ENCODE assay signal across 8 cellular contexts in genomic region chr15:22838292-22839042, GRCh38. TPM values are rescaled to one million over a fixed set of nuclear protein-coding genes. Genes with fewer than 3 reads are reported as not detected.
DNase-seq lines count a peak whose midpoint lies in the region; ATAC-seq and TF ChIP-seq lines count a peak whose summit lies in the region.

Gene NIPA2 (plus strand): TSS chr15:22838666. CDS start chr15:22851732, 13,066 bp downstream.

- peak within 1 kb of the TSS; percentile 92 to 93 for H3K27ac ChIP-seq in ascending aorta
- H3K27ac ChIP-seq in right cardiac atrium (ENCODE audit: low read length), result peak within 1 kb of the TSS; percentile 83
- H3K27ac ChIP-seq in vagina, result peak within 1 kb of the TSS; percentile 94

- peak; percentile 83 for ATAC-seq in GM18502 (IDR thresholded peaks at IDR 0.05; ENCODE audit: poor library complexity, unreplicated experiment)
- peak; percentile 78 for ATAC-seq in HG02970 (IDR thresholded peaks at IDR 0.05; ENCODE audit: low FRiP score, unreplicated experiment)
- peak; percentile 99 to 100 for ATAC-seq in right cardiac atrium

- no peaks in the 10 kb centered on the region for H3K36me3 ChIP-seq in ascending aorta
- peaks cover 0 to 2% of the 10 kb centered on the region in 2 donors for H3K36me3 ChIP-seq in vagina

- H3K27me3 Mint-ChIP-seq in T-helper 2 cell treated with Interferon-gamma antibody and Interleukin-4, amounts not matched to agents 5 μg/mL and 100 μg/mL, for 36 hours (ENCODE audit: low read depth), result peaks cover 8% of the 10 kb centered on the region

- peaks cover 13% of the 10 kb centered on the region for H3K36me3 Mint-ChIP-seq in T-helper 2 cell treated with Interferon-gamma antibody and Interleukin-4, amounts not matched to agents 5 μg/mL and 100 μg/mL, for 36 hours (ENCODE audit: low read depth)

- intact Hi-C loops in ascending aorta (cut with DNase I), result loop anchor here (1.0 to 10.0 kb wide), 4 partner anchors 52 to 200 kb away; partner anchors contain the start of genes CYFIP1, NIPA1 and TUBGCP5
- intact Hi-C loops in right cardiac atrium (cut with DNase I), result loop anchor here in 1 of 4 donors (10.0 kb wide), 1 partner anchor 54 kb away; the partner anchor contains the start of gene NIPA1
- intact Hi-C loops in vagina (cut with DNase I), result no loop called here

- H3K4me3 ChIP-seq in ascending aorta (peak within 1 kb of the TSS; percentile 78 to 79), right cardiac atrium (ENCODE audit: low read length) (peak within 1 kb of the TSS; percentile 81), vagina (peak within 1 kb of the TSS; percentile 73 to 80)

- H3K27me3 ChIP-seq in ascending aorta (no peaks in the 10 kb centered on the region), right cardiac atrium (ENCODE audit: control insufficient read depth, insufficient read depth) (no peaks in the 10 kb centered on the region), vagina (no peaks in the 10 kb centered on the region)

- peak; percentile 91 to 95 for DNase-seq in NCI-H1930 (lab: John Stamatoyannopoulos, UW)
- peak; percentile 99 for DNase-seq in T-helper 2 cell treated with Interferon-gamma antibody and Interleukin-4, amounts not matched to agents 5 μg/mL and 100 μg/mL, for 36 hours (ENCODE audit: low spot score)
- peak; percentile 94 to 99 for DNase-seq in ascending aorta (ENCODE audit: low spot score in 2 of 2)
- peak; percentile 99 to 100 (median 100) for DNase-seq in right cardiac atrium
- peak; percentile 96 for DNase-seq in putamen (ENCODE audit: low spot score)
- peak; percentile 97 to 98 for DNase-seq in vagina (ENCODE audit: extremely low spot score in 2 of 2)

- H3K27ac Mint-ChIP-seq in T-helper 2 cell treated with Interferon-gamma antibody and Interleukin-4, amounts not matched to agents 5 μg/mL and 100 μg/mL, for 36 hours, result peak within 1 kb of the TSS; percentile 96

- H3K4me1 Mint-ChIP-seq in T-helper 2 cell treated with Interferon-gamma antibody and Interleukin-4, amounts not matched to agents 5 μg/mL and 100 μg/mL, for 36 hours (ENCODE audit: low read depth), result peaks cover 20% of the 10 kb centered on the region

- under 1% methylated on average over 83 of the region's 83 CpGs for WGBS in right cardiac atrium

- H3K9me3 Mint-ChIP-seq in T-helper 2 cell treated with Interferon-gamma antibody and Interleukin-4, amounts not matched to agents 5 μg/mL and 100 μg/mL, for 36 hours, result no peaks in the 10 kb centered on the region

- peak in 1 of 2 donors; percentile 71 for TF ChIP-seq POLR2A in vagina (IDR thresholded peaks at IDR 0.05)

- peaks cover 8 to 10% of the 10 kb centered on the region in 2 donors for H3K4me1 ChIP-seq in ascending aorta
- H3K4me1 ChIP-seq in right cardiac atrium (ENCODE audit: control insufficient read depth, insufficient read depth, low read length), result peaks cover 2% of the 10 kb centered on the region
- peaks cover 27% of the 10 kb centered on the region for H3K4me1 ChIP-seq in vagina

- peak within 1 kb of the TSS; percentile 96 for H3K4me3 Mint-ChIP-seq in T-helper 2 cell treated with Interferon-gamma antibody and Interleukin-4, amounts not matched to agents 5 μg/mL and 100 μg/mL, for 36 hours

- TF ChIP-seq CTCF in ascending aorta (IDR thresholded peaks at IDR 0.05), result peak in 2 of 3 experiments; percentile 3 to 28
- peak in 1 of 3 experiments; percentile 21 for TF ChIP-seq CTCF in vagina (IDR thresholded peaks at IDR 0.05)

- H3K9me3 ChIP-seq in ascending aorta, result no peaks in the 10 kb centered on the region
- no peaks in the 10 kb centered on the region for H3K9me3 ChIP-seq in right cardiac atrium (ENCODE audit: control insufficient read depth, low read length)
- H3K9me3 ChIP-seq in vagina, result no peaks in the 10 kb centered on the region

RNA-seq across cellular contexts. Expression of gene NIPA2, which starts in this region (rescaled TPM):
- 13.5 TPM for total RNA-seq in ascending aorta
- total RNA-seq in right cardiac atrium, result 10 to 100 TPM; 19.9 to 29.9 (median 25.0) TPM
- polyA plus RNA-seq in right cardiac atrium, result 9.9 TPM
- total RNA-seq in vagina, result 23.1 TPM

Comparison
In these comparisons a context has a peak if more than half of its experiments do, and no peak if none do; other contexts are left out.
1. Peak in every context shown above with its lines: DNase-seq, ATAC-seq, H3K4me3 ChIP-seq and H3K27ac ChIP-seq.